ENCODE assay signal across 8 cellular contexts in genomic region chr5:179345429-179346321, GRCh38. TPM values are rescaled to one million over a fixed set of nuclear protein-coding genes. Genes with fewer than 3 reads are reported as not detected.
DNase-seq lines count a peak whose midpoint lies in the region; ATAC-seq, FAIRE-seq and TF ChIP-seq lines count a peak whose summit lies in the region.

Gene ADAMTS2, minus strand, starts transcription at chr5:179345461. Its CDS starts 133 bp downstream, at chr5:179345328.

- intact Hi-C loops in dorsolateral prefrontal cortex (cut with DNase I) = loop anchor here (5.0 to 10.0 kb wide), 3 partner anchors 147 to 181 kb away; no protein-coding TSS in a partner anchor

- peak within 1 kb of the TSS; percentile 33 to 74 (median 60) for H3K4me3 ChIP-seq in dorsolateral prefrontal cortex
- peak within 1 kb of the TSS; percentile 92 for H3K4me3 ChIP-seq in thoracic aorta

- H3K27me3 ChIP-seq in dorsolateral prefrontal cortex = peaks cover 0 to 38% (median 14%) of the 10 kb centered on the region in 45 donors
- H3K27me3 ChIP-seq in thoracic aorta (replicated peaks; ENCODE audit: insufficient read depth) = no peaks in the 10 kb centered on the region

- H3K9me3 ChIP-seq in thoracic aorta = no peaks in the 10 kb centered on the region

- TF ChIP-seq CTCF in D721Med (IDR thresholded peaks at IDR 0.05; ENCODE audit: insufficient read depth, missing control alignments) (no peak), dorsolateral prefrontal cortex (IDR thresholded peaks at IDR 0.05 in 54 of 56, conservative IDR thresholded peaks at IDR 0.05 in 2 of 56; ENCODE audit: low read depth in 1 of 56, partially characterized antibody in 56 of 56) (peak in 7 of 56 donors; percentile 9 to 26 (median 14)), thoracic aorta (IDR thresholded peaks at IDR 0.05) (no peak)

- DNase-seq in D721Med (ENCODE audit: insufficient read length, low spot score) (peak; percentile 78), NCI-H69 (lab: John Stamatoyannopoulos, UW) (peak; percentile 78), dorsolateral prefrontal cortex (peak in 6 of 10 donors; percentile 32 to 68 (median 52)), medulla oblongata (ENCODE audit: extremely low spot score) (peak; percentile 21), thoracic aorta (ENCODE audit: low spot score) (no peak), HuH-7.5 (ENCODE audit: low spot score) (no peak)

- no peak for FAIRE-seq in D721Med (lab: Jason Lieb, UNC)

- no peaks in the 10 kb centered on the region for H3K36me3 ChIP-seq in thoracic aorta

- ATAC-seq in thoracic aorta (ENCODE audit: insufficient number of reproducible peaks, low FRiP score, low read depth) (peak; percentile 30), GM21526 (IDR thresholded peaks at IDR 0.05; ENCODE audit: low FRiP score, unreplicated experiment) (no peak), HG02798 (IDR thresholded peaks at IDR 0.05; ENCODE audit: poor library complexity, unreplicated experiment) (no peak)

- H3K4me1 ChIP-seq in thoracic aorta (ENCODE audit: control insufficient read depth in 1 of 2, low read depth in 2 of 2) = peaks cover 6 to 23% of the 10 kb centered on the region in 2 donors

- peak within 1 kb of the TSS in 3 of 59 donors; percentile 36 to 62 (median 62) for H3K27ac ChIP-seq in dorsolateral prefrontal cortex
- H3K27ac ChIP-seq in thoracic aorta = peak within 1 kb of the TSS; percentile 27 to 52

RNA-seq across cellular contexts. Expression of gene ADAMTS2, which starts in this region (rescaled TPM):
- 10 to 100 TPM in 51 of 120 experiments, 1 to 10 TPM in 69; 2.8 to 27.6 (median 9.1) TPM for total RNA-seq in dorsolateral prefrontal cortex
- total RNA-seq in thoracic aorta = 10 to 100 TPM; 34.4 to 60.7 TPM

Comparison
In these comparisons a context has a peak if more than half of its experiments do, and no peak if none do; other contexts are left out.
1. DNase-seq: peak in D721Med (single experiment), NCI-H69 (single experiment), dorsolateral prefrontal cortex (6 of 10) and medulla oblongata (single experiment); none in thoracic aorta (single experiment) and HuH-7.5 (single experiment).